16 cellular contexts compared by ENCODE assay signal in the genomic region with DNA sequence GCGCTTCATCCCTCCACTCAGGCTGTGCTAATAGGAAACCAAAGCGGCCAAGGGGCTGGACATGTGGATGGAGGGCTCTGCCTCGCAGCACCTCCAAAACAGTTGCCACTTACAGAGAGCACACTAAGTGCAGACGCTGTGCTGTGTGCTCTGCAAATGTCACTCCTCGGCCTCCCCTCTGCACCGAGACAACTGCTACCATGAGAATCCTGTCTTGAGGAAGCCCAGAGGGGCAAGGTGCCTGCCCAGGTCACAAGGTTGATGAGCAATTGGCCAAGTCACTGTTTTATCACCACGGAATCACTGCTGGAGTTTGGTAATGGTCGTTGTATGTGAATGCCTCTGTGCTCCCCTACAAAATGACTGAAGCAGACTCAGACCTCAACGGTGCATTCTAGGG.
DNase-seq lines count a peak whose midpoint lies in the region; ATAC-seq and TF ChIP-seq lines count a peak whose summit lies in the region.
"Had no signal": no experiment of that assay in that cellular context is flagged by ENCODE, and none has a peak within 500 bp of the region (broad histone marks: within the 10 kb centered on the region; RNA-seq: fewer than 3 reads in every experiment).

No MANE protein-coding gene starts in this region.

- H3K9ac ChIP-seq in skeletal muscle tissue (ENCODE audit: low read depth in 1 of 3, low read length in 3 of 3): no peak overlapping the region

- H3K27me3 ChIP-seq in lower lobe of right lung (ENCODE audit: low read depth) (no peaks in the 10 kb centered on the region), skeletal muscle tissue (ENCODE audit: control insufficient read depth in 3 of 3, insufficient read depth in 3 of 3, low read length in 3 of 3) (no peaks in the 10 kb centered on the region)
- H3K27me3 ChIP-seq: Peyer's patch had no signal

- TF ChIP-seq CTCF in VCaP (conservative IDR thresholded peaks at IDR 0.05): no peak
- no peak for TF ChIP-seq CTCF in lower lobe of right lung (IDR thresholded peaks at IDR 0.05)

- H3K27ac ChIP-seq in VCaP (peak overlapping the region; percentile 94), lower lobe of right lung (no peak overlapping the region), skeletal muscle tissue (ENCODE audit: low read depth, low read length) (peak overlapping the region; percentile 10)

- ATAC-seq in lower lobe of right lung: no peak
- no peak for ATAC-seq in GM21447 (IDR thresholded peaks at IDR 0.05; ENCODE audit: unreplicated experiment)

- H3K4me3 ChIP-seq in lower lobe of right lung (no peak overlapping the region), skeletal muscle tissue (ENCODE audit: low read length in 3 of 3) (peak overlapping the region in 1 of 3 donors; percentile 13)
- H3K4me3 ChIP-seq: Peyer's patch had no signal

- intact Hi-C loops in lower lobe of right lung (cut with DNase I): no loop called here

- H3K4me1 ChIP-seq in lower lobe of right lung (peaks cover 36% of the 10 kb centered on the region), skeletal muscle tissue (ENCODE audit: control insufficient read depth in 3 of 3, insufficient read depth in 3 of 3, low read length in 3 of 3) (peaks cover 44 to 52% (median 48%) of the 10 kb centered on the region in 3 donors)
- H3K4me1 ChIP-seq: Peyer's patch had no signal

- DNase-seq in ELR (ENCODE audit: low read depth) (peak; percentile 33), lower lobe of right lung (peak; percentile 22), D341Med (ENCODE audit: low spot score) (no peak), anterior cingulate cortex (lab: John Stamatoyannopoulos, UW) (no peak), COLO668 (lab: John Stamatoyannopoulos, UW; ENCODE audit: unreplicated experiment) (no peak)
- DNase-seq: ACHN; CD8-positive, alpha-beta memory T cell; EL; H7; NCI-H1417; NCI-H1930; SHP77 treated with DMSO at 0.1 percent for 48 hours had no signal

- H3K9me3 ChIP-seq in lower lobe of right lung (no peaks in the 10 kb centered on the region), skeletal muscle tissue (ENCODE audit: control insufficient read depth in 3 of 3, low read length in 3 of 3) (peaks cover 0 to 2% (median 0%) of the 10 kb centered on the region in 3 donors)
- H3K9me3 ChIP-seq: Peyer's patch had no signal

- H3K36me3 ChIP-seq in lower lobe of right lung: no peaks in the 10 kb centered on the region
- no peaks in the 10 kb centered on the region for H3K36me3 ChIP-seq in skeletal muscle tissue (ENCODE audit: control insufficient read depth in 3 of 3, insufficient read depth in 3 of 3, low read length in 3 of 3)
- H3K36me3 ChIP-seq: Peyer's patch had no signal

Comparison
In these comparisons a context has a peak if more than half of its experiments do, and no peak if none do; other contexts are left out.
1. DNase-seq: peak in ELR (single experiment) and lower lobe of right lung (single experiment); none in D341Med (single experiment), anterior cingulate cortex (0 of 58) and COLO668 (single experiment).